ENCODE assay signal across 10 cellular contexts in the genomic region with DNA sequence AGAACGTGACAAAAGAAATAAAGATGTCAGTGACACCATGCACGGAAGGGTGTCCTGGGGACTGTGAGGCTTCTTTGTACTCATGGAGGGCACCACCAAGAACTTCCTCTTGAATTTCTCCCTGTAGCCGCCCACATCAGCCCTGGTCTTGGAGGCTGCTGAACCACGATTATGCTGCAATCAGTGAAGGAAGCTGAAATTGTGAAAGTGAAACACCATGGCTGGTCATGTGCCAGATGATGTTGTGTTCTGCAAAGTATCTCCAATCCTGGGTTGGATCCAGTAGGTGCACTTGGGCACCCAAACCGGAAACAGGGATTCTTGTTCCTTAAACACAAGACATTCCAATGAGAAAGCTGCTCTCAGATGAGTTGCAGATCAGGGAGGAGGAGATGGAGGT.
A peak's percentile ranks its signal among the peaks of the same experiment; 100 is the strongest.
DNase-seq lines count a peak whose midpoint lies in the region; ATAC-seq lines count a peak whose summit lies in the region.
"Had no signal": no experiment of that assay in that cellular context is flagged by ENCODE, and none has a peak within 500 bp of the region (broad histone marks: within the 10 kb centered on the region; RNA-seq: fewer than 3 reads in every experiment).

No MANE protein-coding gene starts in this region.

- H3K27ac Mint-ChIP-seq in activated CD4-positive, alpha-beta T cell treated with anti-CD3 and anti-CD28 coated beads, Interleukin-2, amount 10 ng/mL, durations not matched to agents 24 days and 14 days = no peak overlapping the region

- intact Hi-C loops in activated CD4-positive, alpha-beta T cell treated with anti-CD3 and anti-CD28 coated beads, Interleukin-2, amount 10 ng/mL, durations not matched to agents 24 days and 14 days (cut with micrococcal nuclease) = no loop called here

- peak; percentile 41 for ATAC-seq in HG03175 (IDR thresholded peaks at IDR 0.05; ENCODE audit: unreplicated experiment)
- ATAC-seq in HG03095 (IDR thresholded peaks at IDR 0.05; ENCODE audit: unreplicated experiment) = no peak

- no peaks in the 10 kb centered on the region for H3K36me3 Mint-ChIP-seq in activated CD4-positive, alpha-beta T cell treated with anti-CD3 and anti-CD28 coated beads, Interleukin-2, amount 10 ng/mL, durations not matched to agents 24 days and 14 days (ENCODE audit: low read depth)

- H3K4me3 Mint-ChIP-seq in activated CD4-positive, alpha-beta T cell treated with anti-CD3 and anti-CD28 coated beads, Interleukin-2, amount 10 ng/mL, durations not matched to agents 24 days and 14 days = no peak overlapping the region

- peak; percentile 77 for DNase-seq in activated CD4-positive, alpha-beta T cell treated with anti-CD3 and anti-CD28 coated beads, Interleukin-2, amount 10 ng/mL, durations not matched to agents 24 days and 14 days
- DNase-seq in activated CD4-positive, alpha-beta T cell treated with anti-CD3 and anti-CD28 coated beads for 4 hours = no peak
- peak; percentile 23 for DNase-seq in central memory CD4-positive, alpha-beta T cell
- peak; percentile 51 for DNase-seq in stimulated activated CD8-positive, alpha-beta memory T cell treated with anti-CD3 and anti-CD28 coated beads, Interleukin-4, amount 100 ng/mL, for 48 hours
- DNase-seq in OCI-M2 (lab: John Stamatoyannopoulos, UW; ENCODE audit: unreplicated experiment) (no peak), HCEC 1CT (no peak)
- DNase-seq: ACHN, NCI-H2029 treated with DMSO at 0.1 percent for 48 hours had no signal

- H3K27me3 Mint-ChIP-seq in activated CD4-positive, alpha-beta T cell treated with anti-CD3 and anti-CD28 coated beads, Interleukin-2, amount 10 ng/mL, durations not matched to agents 24 days and 14 days = peaks cover 8% of the 10 kb centered on the region

- no peaks in the 10 kb centered on the region for H3K4me1 Mint-ChIP-seq in activated CD4-positive, alpha-beta T cell treated with anti-CD3 and anti-CD28 coated beads, Interleukin-2, amount 10 ng/mL, durations not matched to agents 24 days and 14 days

- no peaks in the 10 kb centered on the region for H3K9me3 Mint-ChIP-seq in activated CD4-positive, alpha-beta T cell treated with anti-CD3 and anti-CD28 coated beads, Interleukin-2, amount 10 ng/mL, durations not matched to agents 24 days and 14 days

Comparison
In these comparisons a context has a peak if more than half of its experiments do, and no peak if none do; other contexts are left out.
1. DNase-seq: peak in activated CD4-positive, alpha-beta T cell treated with anti-CD3 and anti-CD28 coated beads, Interleukin-2, amount 10 ng/mL, durations not matched to agents 24 days and 14 days (single experiment), central memory CD4-positive, alpha-beta T cell (single experiment) and stimulated activated CD8-positive, alpha-beta memory T cell treated with anti-CD3 and anti-CD28 coated beads, Interleukin-4, amount 100 ng/mL, for 48 hours (single experiment); none in activated CD4-positive, alpha-beta T cell treated with anti-CD3 and anti-CD28 coated beads for 4 hours (0 of 2), OCI-M2 (single experiment) and HCEC 1CT (single experiment).